ENCODE assay signal across 8 cellular contexts in the genomic region with DNA sequence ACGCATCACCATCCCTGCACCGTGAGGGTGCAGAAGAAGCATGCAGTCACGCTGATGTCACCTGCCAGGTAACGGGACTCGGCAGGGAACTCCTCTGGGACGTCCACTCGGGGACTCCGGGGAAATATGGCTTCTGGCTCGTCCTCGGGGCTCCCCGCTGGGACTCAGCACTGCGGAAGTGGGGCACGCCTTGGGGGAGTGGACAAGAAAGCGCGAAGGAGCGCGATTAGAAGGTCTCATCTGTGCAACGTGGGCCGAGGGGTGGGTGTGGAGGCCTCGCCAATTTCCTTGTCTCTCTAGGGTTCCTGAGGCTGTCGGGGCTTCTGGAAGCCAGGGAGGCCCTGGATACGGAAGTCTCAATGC. TPM values are rescaled to one million over a fixed set of nuclear protein-coding genes. Genes with fewer than 3 reads are reported as not detected.
DNase-seq lines count a peak whose midpoint lies in the region; ATAC-seq, FAIRE-seq and TF ChIP-seq lines count a peak whose summit lies in the region.

No MANE protein-coding gene starts in this region.

- H3K36me3 ChIP-seq in iPS DF 6.9 (ENCODE audit: control insufficient read depth, insufficient read depth, low read length) (no peaks in the 10 kb centered on the region), small intestine (ENCODE audit: control insufficient read depth in 2 of 2, insufficient read depth in 2 of 2, low read length in 2 of 2) (no peaks in the 10 kb centered on the region)

- peak overlapping the region; percentile 100 for H3K4me3 Mint-ChIP-seq in T-helper 17 cell

- peaks cover 2% of the 10 kb centered on the region for H3K36me3 Mint-ChIP-seq in T-helper 17 cell (ENCODE audit: low read depth)

- TF ChIP-seq CTCF in AG04450 (IDR thresholded peaks at IDR 0.05; ENCODE audit: low read depth, low read length), result no peak

- H3K27me3 Mint-ChIP-seq in T-helper 17 cell, result no peaks in the 10 kb centered on the region

- POLR2A ChIA-PET in AG04450 (lab: Yijun Ruan, JAX), result no interaction called here

- H3K9me3 ChIP-seq in AG04450 (ENCODE audit: control insufficient read depth, insufficient read depth, low read length), result no peaks in the 10 kb centered on the region
- no peaks in the 10 kb centered on the region for H3K9me3 ChIP-seq in T-helper 17 cell (ENCODE audit: control insufficient read depth, low read length, poor library complexity, severe bottlenecking)
- H3K9me3 ChIP-seq in iPS DF 6.9 (ENCODE audit: control insufficient read depth, insufficient read depth, low read length), result no peaks in the 10 kb centered on the region
- no peaks in the 10 kb centered on the region for H3K9me3 ChIP-seq in small intestine (ENCODE audit: control insufficient read depth, low read depth)

- H3K4me1 Mint-ChIP-seq in T-helper 17 cell, result peaks cover 55% of the 10 kb centered on the region

- no peaks in the 10 kb centered on the region for H3K27me3 ChIP-seq in AG04450 (ENCODE audit: control insufficient read depth, insufficient read depth, low read length)
- peaks cover 2% of the 10 kb centered on the region; the same call in 1 of the 2 replicates for H3K27me3 ChIP-seq in iPS DF 6.9 (ENCODE audit: control insufficient read depth, insufficient read depth, low read length)
- no peaks in the 10 kb centered on the region for H3K27me3 ChIP-seq in small intestine (ENCODE audit: control insufficient read depth in 2 of 2, insufficient read depth in 2 of 2, low read length in 2 of 2)

- H3K4me3 ChIP-seq in AG04450 (ENCODE audit: low read depth, low read length), result peak overlapping the region; percentile 84
- peak overlapping the region; percentile 96; the same call in 1 of the 2 replicates for H3K4me3 ChIP-seq in iPS DF 6.9 (ENCODE audit: low read length)
- H3K4me3 ChIP-seq in small intestine (ENCODE audit: low read depth in 1 of 2, low read length in 2 of 2), result peak overlapping the region; percentile 65 to 87

- peak overlapping the region; percentile 97 for H3K27ac Mint-ChIP-seq in T-helper 17 cell

- CTCF ChIA-PET in AG04450 (lab: Charles Lee), result no interaction called here

- H3K27ac ChIP-seq in AG04450 (ENCODE audit: low read depth, low read length), result peak overlapping the region; percentile 63
- H3K27ac ChIP-seq in iPS DF 6.9 (ENCODE audit: low read length), result no peak overlapping the region
- H3K27ac ChIP-seq in small intestine (ENCODE audit: low read depth in 1 of 2, low read length in 1 of 2), result peak overlapping the region; percentile 74 to 94

- no CpG with 5 or more reads among the region's 22 CpGs for WGBS in iPS DF 6.9 (ENCODE audit: insufficient coverage, insufficient read length)
- WGBS in small intestine, 3 donors, result 1% methylated on average over 22 of the region's 22 CpGs

- DNase-seq in AG04450 (ENCODE audit: low read depth, low spot score) (no peak), HT-29 (ENCODE audit: low spot score) (peak; percentile 55), T-helper 17 cell (peak; percentile 33 to 52 (median 50)), amygdala (lab: John Stamatoyannopoulos, UW) (peak in 29 of 56 donors; percentile 4 to 59 (median 32)), iPS DF 6.9 (ENCODE audit: low read depth, low spot score) (no peak), small intestine (peak; percentile 61), HuH-7.5 (ENCODE audit: low spot score) (no peak)

- no peaks in the 10 kb centered on the region for H3K4me1 ChIP-seq in iPS DF 6.9 (ENCODE audit: control insufficient read depth, insufficient read depth, low read length)
- peaks cover 5 to 13% of the 10 kb centered on the region in 2 donors for H3K4me1 ChIP-seq in small intestine (ENCODE audit: control insufficient read depth in 2 of 2, insufficient read depth in 1 of 2, low read depth in 1 of 2, low read length in 1 of 2)

- peak; percentile 7 for ATAC-seq in T-helper 17 cell
- ATAC-seq in HG03196 (IDR thresholded peaks at IDR 0.05; ENCODE audit: unreplicated experiment), result no peak

- no peak for FAIRE-seq in small intestine (lab: Jason Lieb, UNC)

RNA-seq across cellular contexts. Expression of a gene that starts 0.9 kb away (rescaled TPM):
- 25.0 and 31.8 TPM in 2 replicates for polyA plus RNA-seq in AG04450 (2011; rRNA removed)
- 16.8 and 23.7 TPM in 2 replicates for polyA minus RNA-seq in AG04450 (2011; rRNA and poly(A)+ RNA removed)
- 8.8 and 10.2 TPM in 2 replicates for total RNA-seq in HT-29 (2014; rRNA removed; shearing (Covaris generic))
- 1 to 10 TPM; 6.8 to 6.9 TPM for total RNA-seq in T-helper 17 cell
- polyA plus RNA-seq in small intestine, result 10 to 100 TPM; 13.9 to 14.3 (median 14.1) TPM

RNA-seq across cellular contexts. Expression of a gene that starts 1.4 kb away (rescaled TPM):
- polyA plus RNA-seq in AG04450 (2011; rRNA removed), result 84.4 and 87.6 TPM in 2 replicates
- polyA minus RNA-seq in AG04450 (2011; rRNA and poly(A)+ RNA removed), result 41.1 and 66.1 TPM in 2 replicates
- 110 and 115 TPM in 2 replicates for total RNA-seq in HT-29 (2014; rRNA removed; shearing (Covaris generic))
- total RNA-seq in T-helper 17 cell, result 10 to 100 TPM; 24.0 to 29.4 TPM
- 10 to 100 TPM; 21.9 to 60.6 (median 30.5) TPM for polyA plus RNA-seq in small intestine

Comparison
In these comparisons a context has a peak if more than half of its experiments do, and no peak if none do; other contexts are left out.
1. DNase-seq: peak in HT-29 (single experiment), T-helper 17 cell (3 of 3), amygdala (29 of 56) and small intestine (single experiment); none in AG04450 (single experiment), iPS DF 6.9 (single experiment) and HuH-7.5 (single experiment).
2. Peak in every context shown above with its lines, with median percentiles within 50 percentile points of each other: H3K4me3 ChIP-seq.